In the genomic region with DNA sequence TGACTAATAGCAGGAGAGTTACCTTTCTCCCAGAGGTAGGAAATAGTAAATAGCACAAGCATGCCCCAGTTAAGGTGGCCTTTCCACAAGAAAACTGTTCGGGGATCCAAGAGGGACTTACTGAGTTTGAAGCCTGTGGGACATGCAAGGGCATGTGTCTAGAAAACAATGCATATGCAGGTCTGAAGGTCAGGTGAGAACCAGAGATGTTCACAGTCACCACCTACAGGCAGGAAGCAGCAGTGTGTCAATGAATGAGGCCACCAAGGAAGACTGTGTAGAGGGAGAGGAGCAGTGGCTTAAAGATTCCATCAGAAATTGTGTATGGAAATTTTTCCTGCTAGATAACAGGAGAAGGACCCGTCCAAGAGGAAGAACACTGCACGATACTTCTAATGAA, we compare ENCODE assay signal across 8 cellular contexts.
DNase-seq lines count a peak whose midpoint lies in the region; ATAC-seq and TF ChIP-seq lines count a peak whose summit lies in the region.

No MANE protein-coding gene starts in this region.

- H2AFZ ChIP-seq in OCI-LY7 (ENCODE audit: low read length) (no peak overlapping the region), hepatocyte (no peak overlapping the region)

- H3K36me3 ChIP-seq in OCI-LY7 (ENCODE audit: insufficient read depth, low read length): no peaks in the 10 kb centered on the region
- no peaks in the 10 kb centered on the region for H3K36me3 ChIP-seq in hepatocyte (replicated peaks; ENCODE audit: insufficient read depth, low read depth)

- H3K27me3 ChIP-seq in hepatocyte: no peaks in the 10 kb centered on the region

- H3K9me3 ChIP-seq in OCI-LY7 (ENCODE audit: low read length): no peaks in the 10 kb centered on the region
- H3K9me3 ChIP-seq in hepatocyte (ENCODE audit: low read depth): no peaks in the 10 kb centered on the region

- H3K27ac ChIP-seq in OCI-LY7 (ENCODE audit: low read depth, low read length, poor library complexity, severe bottlenecking) (no peak overlapping the region), hepatocyte (no peak overlapping the region)

- H3K4me2 ChIP-seq in OCI-LY7 (ENCODE audit: low read length): no peak overlapping the region
- H3K4me2 ChIP-seq in hepatocyte: no peak overlapping the region

- no peak overlapping the region for H3K4me3 ChIP-seq in OCI-LY7 (ENCODE audit: low read depth, low read length, poor library complexity, severe bottlenecking)
- H3K4me3 ChIP-seq in hepatocyte: no peak overlapping the region

- DNase-seq in D341Med (ENCODE audit: low spot score) (peak; percentile 27), OCI-LY7 (ENCODE audit: low spot score) (peak; percentile 24), hepatocyte (ENCODE audit: low spot score) (no peak), inferior parietal cortex (ENCODE audit: extremely low spot score) (no peak)
- no peak for DNase-seq in activated CD8-positive, alpha-beta memory T cell treated with anti-CD3 and anti-CD28 coated beads, Interleukin-2, amount 50 U/mL, for 4 hours
- no peak for DNase-seq in stimulated activated CD4-positive, alpha-beta T cell treated with anti-CD3 and anti-CD28 coated beads, Interleukin-12 subunit alpha, Interleukin-12 subunit beta, amount 100 ng/mL, for 4 hours

- ATAC-seq in GM19395 (IDR thresholded peaks at IDR 0.05; ENCODE audit: unreplicated experiment) (peak; percentile 66), HG03135 (IDR thresholded peaks at IDR 0.05; ENCODE audit: unreplicated experiment) (no peak)

- H3K9me2 ChIP-seq in OCI-LY7 (ENCODE audit: insufficient read depth, low read length): no peaks in the 10 kb centered on the region
- no peaks in the 10 kb centered on the region for H3K9me2 ChIP-seq in hepatocyte (replicated peaks; ENCODE audit: insufficient read depth)

- H4K20me1 ChIP-seq in OCI-LY7 (ENCODE audit: insufficient read depth, low read length): no peaks in the 10 kb centered on the region
- H4K20me1 ChIP-seq in hepatocyte (ENCODE audit: insufficient read depth, poor library complexity, severe bottlenecking): no peaks in the 10 kb centered on the region

- TF ChIP-seq CTCF in OCI-LY7 (conservative IDR thresholded peaks at IDR 0.05; ENCODE audit: low read length) (peak; percentile 60), hepatocyte (IDR thresholded peaks at IDR 0.05; ENCODE audit: poor library complexity) (peak; percentile 44)

- H3K79me2 ChIP-seq in OCI-LY7 (ENCODE audit: insufficient read depth, low read depth, low read length) (no peaks in the 10 kb centered on the region), hepatocyte (peaks cover 27% of the 10 kb centered on the region)

- no peaks in the 10 kb centered on the region for H3K4me1 ChIP-seq in OCI-LY7 (ENCODE audit: insufficient read depth, low read length, poor library complexity, severe bottlenecking)
- H3K4me1 ChIP-seq in hepatocyte (ENCODE audit: insufficient read depth): peaks cover 29% of the 10 kb centered on the region

- intact Hi-C loops in OCI-LY7 (cut with micrococcal nuclease; ENCODE audit: unreplicated experiment): no loop called here

- no TSS peak for BruUV-seq in OCI-LY7 (replicated peaks; lab: Mats Ljungman, UMichigan)

- POLR2A ChIA-PET in OCI-LY7 (lab: Charles Lee): interaction anchor here (0.9 kb wide), 1 partner anchor 19 kb away, joined by 4 read pairs; no protein-coding TSS in a partner anchor

- 75% methylated on average over 3 of the region's 3 CpGs for WGBS in hepatocyte (ENCODE audit: low lambda C conversion rate, missing lambda C conversion rate)

- CTCF ChIA-PET in OCI-LY7 (lab: Charles Lee; ENCODE audit: unreplicated experiment): no interaction called here

Comparison
In these comparisons a context has a peak if more than half of its experiments do, and no peak if none do; other contexts are left out.
1. DNase-seq: peak in D341Med (single experiment) and OCI-LY7 (single experiment); none in hepatocyte (single experiment), activated CD8-positive, alpha-beta memory T cell treated with anti-CD3 and anti-CD28 coated beads, Interleukin-2, amount 50 U/mL, for 4 hours (single experiment), stimulated activated CD4-positive, alpha-beta T cell treated with anti-CD3 and anti-CD28 coated beads, Interleukin-12 subunit alpha, Interleukin-12 subunit beta, amount 100 ng/mL, for 4 hours (single experiment) and inferior parietal cortex (single experiment).